9 cellular contexts compared by ENCODE assay signal in the genomic region with DNA sequence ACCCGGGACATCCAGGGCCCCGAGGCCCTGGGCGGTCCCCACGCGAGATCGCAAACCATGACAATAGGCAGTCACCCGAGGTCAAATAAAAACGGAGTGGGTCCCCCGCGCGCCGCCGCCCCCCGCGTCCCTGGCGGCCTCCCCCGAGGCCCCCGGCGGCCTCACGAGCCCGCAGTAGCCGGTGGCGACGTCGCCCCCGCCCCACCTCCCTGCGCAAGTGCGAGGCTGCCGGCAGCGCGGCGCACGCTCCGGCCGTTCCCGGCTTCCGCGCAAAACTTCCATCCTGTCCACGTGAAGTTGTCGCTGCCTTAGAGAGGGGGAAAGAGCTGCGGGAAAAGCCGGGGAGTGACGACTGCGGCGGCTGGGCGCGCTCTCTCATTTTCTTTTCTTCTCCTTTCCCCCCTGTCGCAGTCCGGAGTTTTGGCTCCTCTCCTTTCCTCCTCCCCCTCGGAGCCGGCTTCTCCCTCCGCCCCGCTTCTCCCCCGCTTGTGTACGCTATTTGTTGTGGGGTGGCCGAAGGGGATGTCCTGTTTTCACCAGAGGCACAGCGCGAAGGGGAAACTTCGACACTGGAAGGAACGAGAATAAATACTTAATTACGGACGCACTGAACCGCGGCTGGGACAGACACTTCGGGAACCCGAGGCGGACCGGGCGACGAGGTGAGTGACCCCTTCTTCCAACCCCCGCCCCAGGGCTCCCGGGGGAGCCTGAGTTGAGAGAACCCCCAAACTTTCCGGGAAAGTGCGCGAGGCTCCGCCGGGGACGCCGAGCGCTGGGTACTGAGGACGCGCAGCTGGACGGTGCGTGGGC. TPM values are rescaled to one million over a fixed set of nuclear protein-coding genes. Genes with fewer than 3 reads are reported as not detected.
DNase-seq lines count a peak whose midpoint lies in the region; ATAC-seq and TF ChIP-seq lines count a peak whose summit lies in the region.
"Had no signal": no experiment of that assay in that cellular context is flagged by ENCODE, and none has a peak within 500 bp of the region (broad histone marks: within the 10 kb centered on the region; RNA-seq: fewer than 3 reads in every experiment).

Gene EYA4, plus strand, starts transcription at position 270 of the 813 bp plus-strand sequence. CDS start 33,424 bp downstream, outside the sequence.

- H3K27ac ChIP-seq in neural cell (ENCODE audit: low read length): no peak within 1 kb of the TSS

- peak within 1 kb of the TSS; percentile 38 for H3K9ac ChIP-seq in neural cell (ENCODE audit: low read length)

- H3K36me3 ChIP-seq in neural cell (ENCODE audit: insufficient read depth, low read length): no peaks in the 10 kb centered on the region

- peaks cover 50% of the 10 kb centered on the region for H3K27me3 ChIP-seq in neural cell (ENCODE audit: insufficient read depth, low read depth, low read length)

- DNase-seq in NCI-H774 (lab: John Stamatoyannopoulos, UW) (peak; percentile 30), fibroblast of the aortic adventitia (ENCODE audit: low read depth) (peak; percentile 22), NOMO-1 treated with DMSO at 0.1 percent for 48 hours (lab: John Stamatoyannopoulos, UW; ENCODE audit: unreplicated experiment) (no peak), NOMO-1 (lab: John Stamatoyannopoulos, UW; ENCODE audit: unreplicated experiment in 2 of 2) (no peak), NCI-H187 treated with DMSO at 0.1 percent for 48 hours (lab: John Stamatoyannopoulos, UW) (no peak)

- ATAC-seq in GM18907 (IDR thresholded peaks at IDR 0.05; ENCODE audit: unreplicated experiment): no peak

- H3K4me3 ChIP-seq in GM08714 (ENCODE audit: low read length): peak within 1 kb of the TSS; percentile 52
- H3K4me3 ChIP-seq in fibroblast of the aortic adventitia (ENCODE audit: low read depth, low read length): peak within 1 kb of the TSS; percentile 59
- H3K4me3 ChIP-seq in neural cell (ENCODE audit: low read length): peak within 1 kb of the TSS; percentile 76
- H3K4me3 ChIP-seq: lung had no signal

- H3K4me2 ChIP-seq in neural cell (ENCODE audit: low read length): peak within 1 kb of the TSS; percentile 89

- no peak for TF ChIP-seq EP300 in neural cell (conservative IDR thresholded peaks at IDR 0.05; ENCODE audit: poor library complexity, severe bottlenecking)

- H4K20me1 ChIP-seq in neural cell (ENCODE audit: insufficient read depth): no peaks in the 10 kb centered on the region

- no peaks in the 10 kb centered on the region for H3K9me2 ChIP-seq in neural cell (ENCODE audit: insufficient read depth, low read length)

- TF ChIP-seq CTCF in fibroblast of the aortic adventitia (IDR thresholded peaks at IDR 0.05; ENCODE audit: insufficient read depth, low read length) (no peak), neural cell (IDR thresholded peaks at IDR 0.05; ENCODE audit: poor library complexity, severe bottlenecking) (no peak)

- peak; percentile 21 for TF ChIP-seq RAD21 in neural cell (conservative IDR thresholded peaks at IDR 0.05)

- H2AFZ ChIP-seq in neural cell (ENCODE audit: low read depth, low read length): no peak within 1 kb of the TSS

- no peaks in the 10 kb centered on the region for H3F3A ChIP-seq in neural cell (ENCODE audit: insufficient read depth, low read length, poor library complexity, severe bottlenecking)

- H3K9me3 ChIP-seq in neural cell (ENCODE audit: low read length): no peaks in the 10 kb centered on the region

- H3K79me2 ChIP-seq in neural cell (replicated peaks; ENCODE audit: insufficient read depth, low read length): peaks cover 16% of the 10 kb centered on the region

TF ChIP-seq in neural cell, 6 proteins besides CTCF, POLR2A, EP300 and RAD21:
- TF ChIP-seq MXI1 (conservative IDR thresholded peaks at IDR 0.05; ENCODE audit: poor library complexity, severe bottlenecking) (no peak), TAF1 (IDR thresholded peaks at IDR 0.05; ENCODE audit: low read depth) (no peak), EZH2 (IDR thresholded peaks at IDR 0.05; ENCODE audit: borderline replicate concordance, insufficient read depth, low read length, poor library complexity, severe bottlenecking) (peak; percentile 10), SMC3 (conservative IDR thresholded peaks at IDR 0.05; ENCODE audit: poor library complexity) (no peak), POLR2AphosphoS5 (IDR thresholded peaks at IDR 0.05) (peak; percentile 27)
TF ChIP-seq in neural cell: peak in this region for 2.

RNA-seq across cellular contexts. Expression of gene EYA4, which starts in this region (rescaled TPM):
- 1.1 and 5.7 TPM in 2 replicates for total RNA-seq in fibroblast of the aortic adventitia (ENCODE audit: low replicate concordance)
- polyA plus RNA-seq in neural cell: 2.6 and 2.9 TPM in 2 replicates
- polyA minus RNA-seq in neural cell: 4.4 and 7.9 TPM in 2 replicates

Comparison
In these comparisons a context has a peak if more than half of its experiments do, and no peak if none do; other contexts are left out.
1. DNase-seq: peak in NCI-H774 (single experiment) and fibroblast of the aortic adventitia (single experiment); none in NOMO-1 treated with DMSO at 0.1 percent for 48 hours (single experiment), NOMO-1 (0 of 2) and NCI-H187 treated with DMSO at 0.1 percent for 48 hours (single experiment).
2. Peak in every context shown above with its lines, with median percentiles within 50 percentile points of each other: H3K4me3 ChIP-seq.